ENCODE assay signal across 14 cellular contexts in genomic region chr7:106050743-106051110, GRCh38.
A peak's percentile ranks its signal among the peaks of the same experiment; 100 is the strongest.
DNase-seq lines count a peak whose midpoint lies in the region; ATAC-seq and TF ChIP-seq lines count a peak whose summit lies in the region.
"Had no signal": no experiment of that assay in that cellular context is flagged by ENCODE, and none has a peak within 500 bp of the region (broad histone marks: within the 10 kb centered on the region; RNA-seq: fewer than 3 reads in every experiment).

No MANE protein-coding gene starts in this region.

- DNase-seq in ELR (ENCODE audit: low read depth) (peak; percentile 56), activated B cell treated with CpG ODN at 0.5 μM for 24 hours (no peak), fibroblast of villous mesenchyme (ENCODE audit: low read depth) (peak; percentile 58), sciatic nerve (ENCODE audit: low spot score) (no peak), iPS-NIHi7 (ENCODE audit: extremely low spot score) (no peak)
- no peak for DNase-seq in activated naive CD4-positive, alpha-beta T cell treated with anti-CD3 and anti-CD28 coated beads, Interleukin-2, amount 50 U/mL, for 16 hours
- DNase-seq in effector CD8-positive, alpha-beta T cell (lab: John Stamatoyannopoulos, UW), result no peak
- DNase-seq: activated CD8-positive, alpha-beta T cell treated with anti-CD3 and anti-CD28 coated beads for 36 hours; activated naive CD8-positive, alpha-beta T cell treated with anti-CD3 and anti-CD28 coated beads, Interleukin-2, amount 50 U/mL, for 24 hours; NCI-H1105 treated with DMSO at 0.1 percent for 48 hours; NCI-H748 treated with DMSO at 0.1 percent for 48 hours; spleen had no signal

- H3K9me3 Mint-ChIP-seq in activated B cell treated with CpG ODN at 0.5 μM for 24 hours, result no peaks in the 10 kb centered on the region
- H3K9me3 Mint-ChIP-seq: activated CD8-positive, alpha-beta T cell treated with anti-CD3 and anti-CD28 coated beads for 36 hours; activated naive CD8-positive, alpha-beta T cell treated with anti-CD3 and anti-CD28 coated beads, Interleukin-2, amount 50 U/mL, for 24 hours had no signal

- H3K27ac Mint-ChIP-seq in activated B cell treated with CpG ODN at 0.5 μM for 24 hours, result peak overlapping the region; percentile 51
- H3K27ac Mint-ChIP-seq: activated CD8-positive, alpha-beta T cell treated with anti-CD3 and anti-CD28 coated beads for 36 hours; activated naive CD8-positive, alpha-beta T cell treated with anti-CD3 and anti-CD28 coated beads, Interleukin-2, amount 50 U/mL, for 24 hours had no signal

- peaks cover 35% of the 10 kb centered on the region for H3K4me1 Mint-ChIP-seq in activated B cell treated with CpG ODN at 0.5 μM for 24 hours
- H3K4me1 Mint-ChIP-seq: activated naive CD8-positive, alpha-beta T cell treated with anti-CD3 and anti-CD28 coated beads, Interleukin-2, amount 50 U/mL, for 24 hours had no signal

- POLR2A ChIA-PET in activated B cell treated with CpG ODN at 0.5 μM for 24 hours (lab: Charles Lee), result interaction anchor here (0.7 kb wide), 1 partner anchor 781 kb away, joined by 3 read pairs; no protein-coding TSS in a partner anchor

- no peaks in the 10 kb centered on the region for H3K36me3 Mint-ChIP-seq in activated B cell treated with CpG ODN at 0.5 μM for 24 hours (ENCODE audit: low read depth)

- ATAC-seq in activated B cell treated with CpG ODN at 0.5 μM for 24 hours (ENCODE audit: low read depth), result no peak
- ATAC-seq in sciatic nerve, result peak; percentile 72
- ATAC-seq in GM18870 (IDR thresholded peaks at IDR 0.05; ENCODE audit: unreplicated experiment), result no peak
- ATAC-seq: activated CD8-positive, alpha-beta T cell treated with anti-CD3 and anti-CD28 coated beads for 36 hours; activated naive CD8-positive, alpha-beta T cell treated with anti-CD3 and anti-CD28 coated beads, Interleukin-2, amount 50 U/mL, for 24 hours had no signal

- no peak overlapping the region for H3K4me3 ChIP-seq in fibroblast of villous mesenchyme (ENCODE audit: low read depth, low read length)
- H3K4me3 ChIP-seq: esophagus muscularis mucosa, spleen had no signal

- no peaks in the 10 kb centered on the region for H3K27me3 Mint-ChIP-seq in activated B cell treated with CpG ODN at 0.5 μM for 24 hours
- H3K27me3 Mint-ChIP-seq: activated CD8-positive, alpha-beta T cell treated with anti-CD3 and anti-CD28 coated beads for 36 hours; activated naive CD8-positive, alpha-beta T cell treated with anti-CD3 and anti-CD28 coated beads, Interleukin-2, amount 50 U/mL, for 24 hours had no signal

- TF ChIP-seq CTCF in activated B cell treated with CpG ODN at 0.5 μM for 24 hours (IDR thresholded peaks at IDR 0.05) (no peak), fibroblast of villous mesenchyme (IDR thresholded peaks at IDR 0.05; ENCODE audit: insufficient read depth, low read depth, low read length) (no peak)

- CTCF ChIA-PET in activated B cell treated with CpG ODN at 0.5 μM for 24 hours (lab: Charles Lee), result interaction anchor here (1.3 to 2.9 kb wide), 3 partner anchors 8 to 290 kb away, joined by 5 to 15 read pairs (median 6); no protein-coding TSS in a partner anchor

- intact Hi-C loops in activated B cell treated with CpG ODN at 0.5 μM for 24 hours (cut with micrococcal nuclease), result no loop called here
- intact Hi-C loops in sciatic nerve (cut with DNase I), result no loop called here

- H3K4me3 Mint-ChIP-seq in activated B cell treated with CpG ODN at 0.5 μM for 24 hours, result no peak overlapping the region
- H3K4me3 Mint-ChIP-seq: activated CD8-positive, alpha-beta T cell treated with anti-CD3 and anti-CD28 coated beads for 36 hours; activated naive CD8-positive, alpha-beta T cell treated with anti-CD3 and anti-CD28 coated beads, Interleukin-2, amount 50 U/mL, for 24 hours had no signal

Comparison
In these comparisons a context has a peak if more than half of its experiments do, and no peak if none do; other contexts are left out.
1. DNase-seq: peak in ELR (single experiment) and fibroblast of villous mesenchyme (single experiment); none in activated B cell treated with CpG ODN at 0.5 μM for 24 hours (single experiment), sciatic nerve (single experiment), activated naive CD4-positive, alpha-beta T cell treated with anti-CD3 and anti-CD28 coated beads, Interleukin-2, amount 50 U/mL, for 16 hours (single experiment), iPS-NIHi7 (single experiment) and effector CD8-positive, alpha-beta T cell (single experiment).